ENCODE assay signal across 8 cellular contexts in the genomic region with DNA sequence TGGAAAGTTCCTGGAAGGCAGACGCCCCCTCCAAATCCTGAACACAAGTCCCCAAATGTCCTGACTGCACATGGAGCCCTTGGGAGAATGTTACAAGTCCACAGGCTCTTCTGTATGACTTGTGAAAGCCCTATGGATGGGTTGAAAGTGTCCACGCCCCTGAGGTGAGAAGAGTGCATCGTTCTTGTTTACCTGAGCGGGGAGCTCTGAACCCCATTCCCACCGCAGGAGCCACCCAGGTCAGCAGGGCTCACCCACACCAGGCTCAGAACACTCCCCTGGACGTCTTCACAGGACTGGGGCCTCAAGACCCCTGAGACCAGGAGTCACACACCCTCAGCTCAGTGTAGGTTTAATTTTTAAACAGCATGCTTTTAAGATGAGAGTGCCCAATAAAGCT.
"Had no signal": no experiment of that assay in that cellular context is flagged by ENCODE, and none has a peak within 500 bp of the region (broad histone marks: within the 10 kb centered on the region; RNA-seq: fewer than 3 reads in every experiment).

No MANE protein-coding gene starts in this region.

- ATAC-seq: HCT116, K562 had no signal

- H3K27ac Mint-ChIP-seq: HFFc6 had no signal

- H3K4me1 ChIP-seq: HAP-1 had no signal

- H3K27ac ChIP-seq: HL-60 had no signal

- H3K36me3 ChIP-seq: HAP-1 had no signal

- DNase-seq: GOT3, H7, HFFc6, IMR-90 had no signal

- H3K9me3 ChIP-seq: HAP-1 had no signal

- H3K4me3 ChIP-seq: HAP-1, K562 had no signal

- H3K4me3 Mint-ChIP-seq: HFFc6 had no signal
